Comparison of ENCODE assay signal across 2 cellular contexts in genomic region chr1:203507836-203508235, GRCh38.
TF ChIP-seq lines count a peak whose summit lies in the region.

No MANE protein-coding gene starts in this region.

TF ChIP-seq in liver, 16 proteins besides CTCF, POLR2A, EP300 and RAD21:
- TF ChIP-seq TAF1 (conservative IDR thresholded peaks at IDR 0.05) (no peak), NR2F2 (IDR thresholded peaks at IDR 0.05) (peak; percentile 72)

TF ChIP-seq in HepG2, 621 proteins besides CTCF, POLR2A, EP300 and RAD21:
- TF ChIP-seq ZFP82 (CRISPR knock-in tag; IDR thresholded peaks at IDR 0.05; ENCODE audit: borderline replicate concordance) = no peak
- TF ChIP-seq FOXA3 (CRISPR knock-in tag; IDR thresholded peaks at IDR 0.05) = no peak
- TF ChIP-seq ATF2 (CRISPR knock-in tag; IDR thresholded peaks at IDR 0.05) = no peak
